ENCODE assay signal across 9 cellular contexts in the genomic region with DNA sequence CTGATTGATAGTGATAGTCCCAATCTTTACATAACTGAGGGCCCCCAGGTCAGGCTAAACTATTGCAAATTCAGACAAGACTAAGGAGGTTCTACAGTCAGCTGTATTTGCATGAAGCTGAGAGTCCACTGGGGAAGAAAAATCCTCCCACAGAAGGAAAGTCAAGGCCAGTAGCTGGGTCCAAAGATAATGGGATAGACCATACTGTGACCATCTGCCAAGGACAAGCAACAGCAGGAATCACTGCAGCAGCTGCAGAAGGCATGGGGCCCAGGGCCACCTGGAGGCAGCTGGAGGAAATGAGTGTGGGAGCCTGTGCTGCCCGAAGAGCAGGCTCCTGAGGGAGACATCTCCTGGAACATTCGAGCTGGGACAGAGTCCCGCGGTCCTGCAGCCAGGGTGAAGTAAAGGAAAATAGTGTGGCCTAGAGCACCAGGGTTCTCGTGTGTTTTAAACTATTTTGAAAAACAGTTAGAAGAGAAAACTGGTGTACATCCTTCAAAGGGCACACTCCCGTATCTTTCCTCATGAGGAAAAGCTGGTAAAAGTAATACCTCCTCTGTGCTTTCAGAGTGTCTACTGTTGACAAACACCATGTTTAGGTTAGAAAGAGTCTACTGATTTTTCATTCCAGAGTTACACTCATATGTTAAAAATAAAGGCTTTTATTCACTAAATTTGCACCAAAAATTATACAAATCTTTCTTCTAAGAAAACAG. TPM values are rescaled to one million over a fixed set of nuclear protein-coding genes. Genes with fewer than 3 reads are reported as not detected.
A peak's percentile ranks its signal among the peaks of the same experiment; 100 is the strongest.
DNase-seq lines count a peak whose midpoint lies in the region; ATAC-seq and TF ChIP-seq lines count a peak whose summit lies in the region.
"Had no signal": no experiment of that assay in that cellular context is flagged by ENCODE, and none has a peak within 500 bp of the region (broad histone marks: within the 10 kb centered on the region; RNA-seq: fewer than 3 reads in every experiment).

No MANE protein-coding gene starts in this region.

- no peaks in the 10 kb centered on the region for H3K9me3 Mint-ChIP-seq in CD14-positive monocyte
- no peaks in the 10 kb centered on the region for H3K9me3 Mint-ChIP-seq in natural killer cell

- no peaks in the 10 kb centered on the region for H3K27me3 ChIP-seq in esophagus muscularis mucosa

- H3K4me1 Mint-ChIP-seq in CD14-positive monocyte (peaks cover 52% of the 10 kb centered on the region), natural killer cell (peaks cover 17 to 19% of the 10 kb centered on the region in 2 donors)

- H3K27ac Mint-ChIP-seq in CD14-positive monocyte (peak overlapping the region; percentile 94 to 99 (median 99)), natural killer cell (no peak overlapping the region)

- H3K4me3 Mint-ChIP-seq in CD14-positive monocyte = no peak overlapping the region
- no peak overlapping the region for H3K4me3 Mint-ChIP-seq in natural killer cell

- TF ChIP-seq POLR2A in esophagus muscularis mucosa (IDR thresholded peaks at IDR 0.05; ENCODE audit: low read depth) = no peak

- H3K36me3 ChIP-seq in esophagus muscularis mucosa = no peaks in the 10 kb centered on the region

- peak; percentile 53 for DNase-seq in CD14-positive monocyte (ENCODE audit: low spot score)
- peak; percentile 91 for DNase-seq in SK-MEL-5 (ENCODE audit: low read depth, low spot score)
- no peak for DNase-seq in esophagus muscularis mucosa (ENCODE audit: extremely low spot score)
- DNase-seq in natural killer cell = no peak
- no peak for DNase-seq in NCI-H187 treated with DMSO at 0.1 percent for 48 hours (lab: John Stamatoyannopoulos, UW)
- DNase-seq in cerebellar nuclear complex (lab: John Stamatoyannopoulos, UW) = no peak

- TF ChIP-seq EP300 in esophagus muscularis mucosa (IDR thresholded peaks at IDR 0.05) = no peak

- TF ChIP-seq CTCF in CD14-positive monocyte (IDR thresholded peaks at IDR 0.05) (peak; percentile 63), LNCAP (IDR thresholded peaks at IDR 0.05) (peak; percentile 73), esophagus muscularis mucosa (IDR thresholded peaks at IDR 0.05) (peak; percentile 69 to 84 (median 71)), natural killer cell (IDR thresholded peaks at IDR 0.05) (peak; percentile 19)

- peak overlapping the region; percentile 46 to 64 (median 52) for H3K27ac ChIP-seq in esophagus muscularis mucosa (replicated peaks in 1 of 4)

- WGBS in esophagus muscularis mucosa = 17% methylated on average over 6 of the region's 6 CpGs

- intact Hi-C loops in CD14-positive monocyte (cut with micrococcal nuclease) (loop anchor here in 1 of 2 donors (10.0 kb wide), 1 partner anchor 185 kb away; no protein-coding TSS in a partner anchor), esophagus muscularis mucosa (cut with DNase I) (loop anchor here (5.0 kb wide), 1 partner anchor 58 kb away; no protein-coding TSS in a partner anchor), natural killer cell (cut with micrococcal nuclease) (loop anchor here (10.0 kb wide), 1 partner anchor 865 kb away; no protein-coding TSS in a partner anchor)

- no peaks in the 10 kb centered on the region for H3K9me3 ChIP-seq in esophagus muscularis mucosa

- H3K36me3 Mint-ChIP-seq in CD14-positive monocyte (no peaks in the 10 kb centered on the region), natural killer cell (no peaks in the 10 kb centered on the region)

- H3K4me1 ChIP-seq in esophagus muscularis mucosa = peaks cover 27 to 41% (median 33%) of the 10 kb centered on the region in 4 donors

- H3K4me3 ChIP-seq in esophagus muscularis mucosa = no peak overlapping the region

- peaks cover 0 to 2% (median 0%) of the 10 kb centered on the region in 3 donors for H3K27me3 Mint-ChIP-seq in CD14-positive monocyte (ENCODE audit: low read depth in 3 of 3)
- H3K27me3 Mint-ChIP-seq in natural killer cell (ENCODE audit: low read depth in 2 of 2) = peaks cover 5 to 16% of the 10 kb centered on the region in 2 donors

- in situ Hi-C loops in SK-MEL-5 (cut with HindIII; ENCODE audit: low pct_unique_long_range_greater_than_20kb, low sequenced_read_pairs) = no loop called here

- peak; percentile 55 for ATAC-seq in GM19455 (IDR thresholded peaks at IDR 0.05; ENCODE audit: unreplicated experiment)
- ATAC-seq in natural killer cell = no peak

RNA-seq across cellular contexts. Expression of a gene that starts 13.1 kb away (rescaled TPM):
- not detected for polyA plus RNA-seq in CD14-positive monocyte
- not detected in 2 replicates for total RNA-seq in SK-MEL-5 (2014; rRNA removed; shearing (Covaris generic))
- polyA plus RNA-seq in SK-MEL-5 (2015; cell fraction: cytosol; rRNA removed) = not detected in 2 replicates
- not detected in 2 replicates for polyA plus RNA-seq in SK-MEL-5 (2015; cell fraction: nucleus; rRNA removed)
- total RNA-seq in esophagus muscularis mucosa = not detected
- not detected for total RNA-seq in natural killer cell
- total RNA-seq: pulmonary artery endothelial cell had no signal

RNA-seq across cellular contexts. Expression of a gene that starts 19.7 kb away (rescaled TPM):
- polyA plus RNA-seq in CD14-positive monocyte = 1 to 10 TPM; 5.1 to 5.8 TPM
- 87.7 and 92.2 TPM in 2 replicates for total RNA-seq in SK-MEL-5 (2014; rRNA removed; shearing (Covaris generic))
- 45.2 and 60.4 TPM in 2 replicates for polyA plus RNA-seq in SK-MEL-5 (2015; cell fraction: cytosol; rRNA removed)
- 85.3 and 118 TPM in 2 replicates for polyA plus RNA-seq in SK-MEL-5 (2015; cell fraction: nucleus; rRNA removed)
- total RNA-seq in esophagus muscularis mucosa (10 to 100 TPM; 12.4 to 21.1 (median 18.5) TPM), natural killer cell (10 to 100 TPM; 13.2 to 26.3 (median 17.1) TPM)

Comparison
In these comparisons a context has a peak if more than half of its experiments do, and no peak if none do; other contexts are left out.
1. DNase-seq: peak in CD14-positive monocyte (single experiment) and SK-MEL-5 (single experiment); none in esophagus muscularis mucosa (single experiment), natural killer cell (single experiment), NCI-H187 treated with DMSO at 0.1 percent for 48 hours (single experiment) and cerebellar nuclear complex (0 of 2).
2. H3K27ac Mint-ChIP-seq: peak in CD14-positive monocyte (7 of 7); none in natural killer cell (0 of 2).
3. CTCF ChIP-seq: peak in every context shown above with its lines; median percentile 73 in LNCAP; 71 in esophagus muscularis mucosa; 63 in CD14-positive monocyte; 19 in natural killer cell.